Comparison of ENCODE assay signal across 8 cellular contexts in the genomic region with DNA sequence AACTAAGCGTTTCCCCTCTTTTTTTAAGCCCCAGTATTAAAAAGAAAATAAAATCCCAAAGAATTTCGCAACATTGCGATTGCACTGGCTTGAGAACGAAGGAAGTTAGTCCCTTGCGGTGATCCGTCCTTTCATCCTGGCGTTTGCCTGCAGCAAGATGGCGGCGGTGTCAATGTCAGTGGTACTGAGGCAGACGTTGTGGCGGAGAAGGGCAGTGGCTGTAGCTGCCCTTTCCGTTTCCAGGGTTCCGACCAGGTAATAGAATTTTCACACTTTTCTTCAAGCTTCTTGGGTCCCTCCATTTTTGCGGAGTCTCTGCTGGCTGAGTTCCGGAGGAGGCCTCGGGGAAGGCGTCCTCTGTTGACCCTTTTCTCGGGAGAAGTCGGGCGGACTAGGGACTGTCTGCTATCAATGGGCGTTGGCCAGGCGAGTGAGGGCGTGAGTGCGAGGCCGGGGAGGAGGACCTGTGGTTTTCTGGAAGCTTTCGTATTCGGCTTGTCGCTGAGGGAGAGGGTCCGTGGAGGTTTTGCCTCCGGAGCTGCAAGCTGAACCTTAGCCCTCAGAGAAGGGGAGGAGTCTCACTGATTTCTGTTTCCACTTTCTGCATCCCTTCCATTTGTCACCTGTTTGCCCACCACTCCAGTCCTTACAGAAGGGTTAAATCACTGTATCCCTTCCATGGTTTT. TPM values are rescaled to one million over a fixed set of nuclear protein-coding genes. Genes with fewer than 3 reads are reported as not detected.
DNase-seq lines count a peak whose midpoint lies in the region; ATAC-seq and TF ChIP-seq lines count a peak whose summit lies in the region.

Gene NDUFS4 (plus strand): TSS at position 134 of the 686 bp plus-strand sequence. CDS start 24 bp downstream, at position 158.

- peaks cover 48% of the 10 kb centered on the region for H3K4me1 Mint-ChIP-seq in activated naive CD4-positive, alpha-beta T cell treated with anti-CD3 and anti-CD28 coated beads, Interleukin-2, amount 50 U/mL, for 24 hours

- peak within 1 kb of the TSS; percentile 85 for H3K27ac ChIP-seq in HEK293 (ENCODE audit: extremely low read depth, low read depth, low read length)
- peak within 1 kb of the TSS; percentile 83 to 89 for H3K27ac ChIP-seq in SK-N-SH (ENCODE audit: low read depth in 2 of 2, low read length in 1 of 2)
- peak within 1 kb of the TSS; percentile 74 to 94 for H3K27ac ChIP-seq in testis

- DNase-seq in GF-D8 (lab: John Stamatoyannopoulos, UW) = peak; percentile 27
- peak; percentile 84 for DNase-seq in MV-4-11 (lab: John Stamatoyannopoulos, UW)
- DNase-seq in SK-N-SH = peak; percentile 65
- peak; percentile 85 for DNase-seq in glomerular visceral epithelial cell (ENCODE audit: extremely low spot score)
- DNase-seq in omental fat pad (ENCODE audit: low spot score) = peak; percentile 75
- DNase-seq in testis = peak; percentile 95

- peak; percentile 93 for ATAC-seq in omental fat pad (ENCODE audit: low FRiP score)

- H3K4me1 ChIP-seq in HEK293 (ENCODE audit: control insufficient read depth, insufficient read depth, low read length) = peaks cover 2% of the 10 kb centered on the region; the same call in 1 of the 2 replicates
- H3K4me1 ChIP-seq in SK-N-SH (ENCODE audit: control insufficient read depth in 1 of 2, insufficient read depth in 2 of 2, low read depth in 1 of 2, low read length in 1 of 2) = no peaks in the 10 kb centered on the region; a peak in 2 of 4 replicates
- peaks cover 5% of the 10 kb centered on the region for H3K4me1 ChIP-seq in testis

- no peaks in the 10 kb centered on the region for H3K9me3 ChIP-seq in HEK293 (ENCODE audit: control insufficient read depth, insufficient read depth, low read depth, low read length)
- H3K9me3 ChIP-seq in SK-N-SH = no peaks in the 10 kb centered on the region
- H3K9me3 ChIP-seq in testis = no peaks in the 10 kb centered on the region

- H3K4me2 ChIP-seq in SK-N-SH = peak within 1 kb of the TSS; percentile 80

- H3K4me3 Mint-ChIP-seq in activated naive CD4-positive, alpha-beta T cell treated with anti-CD3 and anti-CD28 coated beads, Interleukin-2, amount 50 U/mL, for 24 hours = peak within 1 kb of the TSS; percentile 99

- peak; percentile 31; the same call in 1 of the 2 replicates for TF ChIP-seq CTCF in HEK293 (tag by site-specific recombination; IDR thresholded peaks at IDR 0.05)
- TF ChIP-seq CTCF in SK-N-SH (IDR thresholded peaks at IDR 0.05) = no peak
- no peak for TF ChIP-seq CTCF in omental fat pad (IDR thresholded peaks at IDR 0.05)
- TF ChIP-seq CTCF in testis (IDR thresholded peaks at IDR 0.05) = peak in 1 of 3 experiments; percentile 20

- TF ChIP-seq POLR2A in testis (IDR thresholded peaks at IDR 0.05) = no peak

- intact Hi-C loops in testis (cut with DNase I; ENCODE audit: low total_unique reads) = no loop called here

- CTCF ChIA-PET in HEK293 (lab: Yijun Ruan, JAX) = interaction anchor here (0.8 to 1.2 kb wide), 3 partner anchors 16 to 668 kb away, joined by 3 to 4 read pairs (median 3); no protein-coding TSS in a partner anchor
- CTCF ChIA-PET in SK-N-SH (lab: Yijun Ruan, JAX) = no interaction called here

- POLR2A ChIA-PET in HEK293 (lab: Yijun Ruan, JAX) (interaction anchor here (0.5 to 0.6 kb wide), 2 partner anchors 74 to 752 kb away, joined by 3 to 5 read pairs; no protein-coding TSS in a partner anchor), SK-N-SH (lab: Yijun Ruan, JAX) (no interaction called here)

- peaks cover 20% of the 10 kb centered on the region for H3K27me3 Mint-ChIP-seq in activated naive CD4-positive, alpha-beta T cell treated with anti-CD3 and anti-CD28 coated beads, Interleukin-2, amount 50 U/mL, for 24 hours

- H3K9me2 ChIP-seq in SK-N-SH = no peaks in the 10 kb centered on the region

- peaks cover 52% of the 10 kb centered on the region for H3K79me2 ChIP-seq in SK-N-SH (ENCODE audit: insufficient read depth)

- H3K9ac ChIP-seq in SK-N-SH = peak within 1 kb of the TSS; percentile 85

- no peaks in the 10 kb centered on the region for H3K36me3 ChIP-seq in HEK293 (ENCODE audit: control insufficient read depth in 2 of 2, insufficient read depth in 1 of 2, low read length in 2 of 2)
- H3K36me3 ChIP-seq in SK-N-SH (replicated peaks in 1 of 2; ENCODE audit: control insufficient read depth in 1 of 2, insufficient read depth in 2 of 2, low read length in 1 of 2) = no peaks in the 10 kb centered on the region
- no peaks in the 10 kb centered on the region for H3K36me3 ChIP-seq in testis (ENCODE audit: low read depth, missing control alignments)

- under 1% methylated on average over 23 of the region's 30 CpGs for WGBS in SK-N-SH (ENCODE audit: low lambda C conversion rate)
- 0% methylated on average over 22 to 30 of the region's 30 CpGs for WGBS in testis, 2 donors

- TF ChIP-seq EP300 in SK-N-SH (IDR thresholded peaks at IDR 0.05; ENCODE audit: borderline replicate concordance in 1 of 2, low read depth in 1 of 2, low read length in 1 of 2) = no peak

- peak within 1 kb of the TSS; percentile 98 for H2AFZ ChIP-seq in SK-N-SH (ENCODE audit: low read depth)

- peak within 1 kb of the TSS; percentile 92 for H3K4me3 ChIP-seq in HEK293 (ENCODE audit: low read depth, low read length)
- H3K4me3 ChIP-seq in SK-N-SH (ENCODE audit: low read depth in 2 of 2, low read length in 1 of 2) = peak within 1 kb of the TSS; percentile 87 to 95
- peak within 1 kb of the TSS; percentile 78 to 97 for H3K4me3 ChIP-seq in testis

- peak within 1 kb of the TSS; percentile 96 for H3K27ac Mint-ChIP-seq in activated naive CD4-positive, alpha-beta T cell treated with anti-CD3 and anti-CD28 coated beads, Interleukin-2, amount 50 U/mL, for 24 hours

- no peaks in the 10 kb centered on the region for H3K27me3 ChIP-seq in SK-N-SH (ENCODE audit: insufficient read depth)
- H3K27me3 ChIP-seq in testis = no peaks in the 10 kb centered on the region

- TF ChIP-seq RAD21 in SK-N-SH (IDR thresholded peaks at IDR 0.05; ENCODE audit: low read length) = no peak

- no peaks in the 10 kb centered on the region for H4K20me1 ChIP-seq in SK-N-SH (ENCODE audit: insufficient read depth)

- no peaks in the 10 kb centered on the region for H3K9me3 Mint-ChIP-seq in activated naive CD4-positive, alpha-beta T cell treated with anti-CD3 and anti-CD28 coated beads, Interleukin-2, amount 50 U/mL, for 24 hours

- H3K36me3 Mint-ChIP-seq in activated naive CD4-positive, alpha-beta T cell treated with anti-CD3 and anti-CD28 coated beads, Interleukin-2, amount 50 U/mL, for 24 hours = peaks cover 4% of the 10 kb centered on the region

- no peaks in the 10 kb centered on the region for H3F3A ChIP-seq in SK-N-SH (replicated peaks; ENCODE audit: insufficient read depth)

TF ChIP-seq in HEK293, 187 proteins besides CTCF, POLR2A, EP300 and RAD21 (continues in another document):
- TF ChIP-seq ZNF704 (tag by site-specific recombination; IDR thresholded peaks at IDR 0.05) (no peak), WT1 (tag by site-specific recombination; IDR thresholded peaks at IDR 0.05) (0 out of 2 replicates have a peak, but pooled peaks have one; percentile 18), ZFP37 (tag by site-specific recombination; IDR thresholded peaks at IDR 0.05) (peak; percentile 89)
- TF ChIP-seq, protein P1, sequence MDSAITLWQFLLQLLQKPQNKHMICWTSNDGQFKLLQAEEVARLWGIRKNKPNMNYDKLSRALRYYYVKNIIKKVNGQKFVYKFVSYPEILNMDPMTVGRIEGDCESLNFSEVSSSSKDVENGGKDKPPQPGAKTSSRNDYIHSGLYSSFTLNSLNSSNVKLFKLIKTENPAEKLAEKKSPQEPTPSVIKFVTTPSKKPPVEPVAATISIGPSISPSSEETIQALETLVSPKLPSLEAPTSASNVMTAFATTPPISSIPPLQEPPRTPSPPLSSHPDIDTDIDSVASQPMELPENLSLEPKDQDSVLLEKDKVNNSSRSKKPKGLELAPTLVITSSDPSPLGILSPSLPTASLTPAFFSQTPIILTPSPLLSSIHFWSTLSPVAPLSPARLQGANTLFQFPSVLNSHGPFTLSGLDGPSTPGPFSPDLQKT (IDR thresholded peaks at IDR 0.05; ENCODE audit: borderline replicate concordance, low read depth, low read length) = no peak

TF ChIP-seq in SK-N-SH, 30 proteins besides CTCF, POLR2A, EP300 and RAD21 (continues in another document):
- TF ChIP-seq TAF1 (IDR thresholded peaks at IDR 0.05; ENCODE audit: borderline replicate concordance, low read depth, low read length) (peak; percentile 97), SIN3A (IDR thresholded peaks at IDR 0.05; ENCODE audit: borderline replicate concordance, low read depth, low read length) (peak; percentile 77; the same call in 1 of the 2 replicates), POLR2AphosphoS5 (IDR thresholded peaks at IDR 0.05; ENCODE audit: low read depth, low read length) (peak; percentile 94), ZBTB33 (IDR thresholded peaks at IDR 0.05; ENCODE audit: borderline replicate concordance, low read depth) (peak; percentile 66; the same call in 1 of the 2 replicates)
- TF ChIP-seq, protein P2, sequence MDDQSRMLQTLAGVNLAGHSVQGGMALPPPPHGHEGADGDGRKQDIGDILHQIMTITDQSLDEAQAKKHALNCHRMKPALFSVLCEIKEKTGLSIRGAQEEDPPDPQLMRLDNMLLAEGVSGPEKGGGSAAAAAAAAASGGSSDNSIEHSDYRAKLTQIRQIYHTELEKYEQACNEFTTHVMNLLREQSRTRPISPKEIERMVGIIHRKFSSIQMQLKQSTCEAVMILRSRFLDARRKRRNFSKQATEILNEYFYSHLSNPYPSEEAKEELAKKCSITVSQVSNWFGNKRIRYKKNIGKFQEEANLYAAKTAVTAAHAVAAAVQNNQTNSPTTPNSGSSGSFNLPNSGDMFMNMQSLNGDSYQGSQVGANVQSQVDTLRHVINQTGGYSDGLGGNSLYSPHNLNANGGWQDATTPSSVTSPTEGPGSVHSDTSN (IDR thresholded peaks at IDR 0.05) = no peak

RNA-seq across cellular contexts. Expression of gene NDUFS4, which starts in this region (rescaled TPM):
- 104 and 105 TPM in 2 replicates for polyA plus RNA-seq in SK-N-SH (2012; rRNA removed)
- polyA plus RNA-seq in SK-N-SH (2012; cell fraction: cytosol; rRNA removed) = 143 and 187 TPM in 2 replicates
- 21.1 and 40.0 TPM in 2 replicates for polyA plus RNA-seq in SK-N-SH (2012; cell fraction: nucleus; rRNA removed)
- 10 to 100 TPM; 60.5 to 90.5 (median 84.3) TPM for total RNA-seq in omental fat pad
- total RNA-seq in testis = 10 to 100 TPM; 63.9 to 78.9 TPM
- 98.9 TPM for polyA plus RNA-seq in testis (ENCODE audit: insufficient read depth, low read depth, low replicate concordance)

Comparison
In these comparisons a context has a peak if more than half of its experiments do, and no peak if none do; other contexts are left out.
1. Peak in every context shown above with its lines: DNase-seq, ATAC-seq, H3K4me3 ChIP-seq and H3K27ac ChIP-seq.
2. DNase-seq: peak in every context shown above with its lines; median percentile 95 in testis; 85 in glomerular visceral epithelial cell; 84 in MV-4-11; 75 in omental fat pad; 65 in SK-N-SH; 27 in GF-D8.